In genomic region chr4:146641762-146642161, GRCh38 we compare ENCODE assay signal across 30 cellular contexts. TPM values are rescaled to one million over a fixed set of nuclear protein-coding genes. Genes with fewer than 3 reads are reported as not detected.
"Had no signal": no experiment of that assay in that cellular context is flagged by ENCODE, and none has a peak within 500 bp of the region (broad histone marks: within the 10 kb centered on the region; RNA-seq: fewer than 3 reads in every experiment).

No MANE protein-coding gene starts in this region.

- DNase-seq: activated CD4-positive, alpha-beta T cell treated with anti-CD3 and anti-CD28 coated beads for 48 hours; activated CD4-positive, alpha-beta T cell treated with anti-CD3 and anti-CD28 coated beads, Interleukin-2, amount 50 U/mL, for 4 hours; activated CD8-positive, alpha-beta memory T cell treated with anti-CD3 and anti-CD28 coated beads, Interleukin-2, amount 50 U/mL, for 48 hours; activated CD8-positive, alpha-beta T cell treated with anti-CD3 and anti-CD28 coated beads, Interleukin-2, amount 10 ng/mL, durations not matched to agents 7 days and 5 days; activated gamma-delta T cell; activated naive CD4-positive, alpha-beta T cell treated with anti-CD3 and anti-CD28 coated beads for 36 hours; activated T-cell treated with anti-CD3 and anti-CD28 coated beads, Interleukin-2, amount 50 U/mL, for 24 hours; adrenal gland; anterior cingulate cortex; caudate nucleus; MV-4-11; NCI-H1105; NCI-H1436; NCI-H1694 treated with DMSO at 0.1 percent for 48 hours; NCI-H2029 treated with DMSO at 0.1 percent for 48 hours; NCI-H345; NCI-H510A; NCI-H526 treated with DMSO at 0.1 percent for 48 hours; NCI-H82; Peyer's patch; Right ventricle myocardium superior; WERI-Rb-1 had no signal

- H3K9me3 ChIP-seq: adrenal gland, breast epithelium, Peyer's patch, SJSA1 had no signal

- ATAC-seq: activated CD4-positive, CD25-positive, alpha-beta regulatory T cell treated with anti-CD3 and anti-CD28 coated beads, Interleukin-2, amount 50 U/mL, for 24 hours; activated CD8-positive, alpha-beta T cell treated with anti-CD3 and anti-CD28 coated beads, Interleukin-2, amount 10 ng/mL, durations not matched to agents 7 days and 5 days had no signal

- H3K4me2 ChIP-seq: KMS-11 had no signal

- H3K9me3 Mint-ChIP-seq: activated naive CD4-positive, alpha-beta T cell treated with anti-CD3 and anti-CD28 coated beads for 36 hours had no signal

- H3K27ac Mint-ChIP-seq: activated CD8-positive, alpha-beta T cell treated with anti-CD3 and anti-CD28 coated beads, Interleukin-2, amount 10 ng/mL, durations not matched to agents 7 days and 5 days; activated naive CD4-positive, alpha-beta T cell treated with anti-CD3 and anti-CD28 coated beads for 36 hours; activated naive CD8-positive, alpha-beta T cell; activated T-cell treated with anti-CD3 and anti-CD28 coated beads, Interleukin-2, amount 50 U/mL, for 24 hours; T-helper 1 cell treated with Interleukin-12 subunit alpha and Interleukin-12 subunit beta and Interleukin-4 antibody, amounts not matched to agents 30 μg/mL and 1 μg/mL, for 36 hours had no signal

- H3K9ac ChIP-seq: KMS-11 had no signal

- H3K27ac ChIP-seq: adrenal gland, breast epithelium, KMS-11, Peyer's patch, RWPE1, SJSA1, WERI-Rb-1 had no signal

- H3K4me3 Mint-ChIP-seq: activated CD8-positive, alpha-beta T cell treated with anti-CD3 and anti-CD28 coated beads, Interleukin-2, amount 10 ng/mL, durations not matched to agents 7 days and 5 days; activated naive CD4-positive, alpha-beta T cell treated with anti-CD3 and anti-CD28 coated beads for 36 hours; activated naive CD8-positive, alpha-beta T cell; activated T-cell treated with anti-CD3 and anti-CD28 coated beads, Interleukin-2, amount 50 U/mL, for 24 hours; T-helper 1 cell treated with Interleukin-12 subunit alpha and Interleukin-12 subunit beta and Interleukin-4 antibody, amounts not matched to agents 30 μg/mL and 1 μg/mL, for 36 hours had no signal

- H3K36me3 ChIP-seq: adrenal gland, breast epithelium, Peyer's patch, SJSA1 had no signal

- H3K36me3 Mint-ChIP-seq: activated naive CD8-positive, alpha-beta T cell had no signal

- H3K4me1 ChIP-seq: breast epithelium had no signal

- H3K4me3 ChIP-seq: adrenal gland, breast epithelium, Peyer's patch, SJSA1 had no signal

RNA-seq across cellular contexts. Expression of gene POU4F2, which starts 3.1 kb away (rescaled TPM):
- total RNA-seq: activated CD8-positive, alpha-beta T cell treated with anti-CD3 and anti-CD28 coated beads, Interleukin-2, amount 10 ng/mL, durations not matched to agents 7 days and 5 days; activated naive CD4-positive, alpha-beta T cell treated with anti-CD3 and anti-CD28 coated beads for 36 hours; adrenal gland; breast epithelium; MCF 10A; Peyer's patch; Right ventricle myocardium superior; SJSA1 had no signal
- polyA plus RNA-seq: adrenal gland had no signal
